Comparison of ENCODE assay signal across 11 cellular contexts in the genomic region with DNA sequence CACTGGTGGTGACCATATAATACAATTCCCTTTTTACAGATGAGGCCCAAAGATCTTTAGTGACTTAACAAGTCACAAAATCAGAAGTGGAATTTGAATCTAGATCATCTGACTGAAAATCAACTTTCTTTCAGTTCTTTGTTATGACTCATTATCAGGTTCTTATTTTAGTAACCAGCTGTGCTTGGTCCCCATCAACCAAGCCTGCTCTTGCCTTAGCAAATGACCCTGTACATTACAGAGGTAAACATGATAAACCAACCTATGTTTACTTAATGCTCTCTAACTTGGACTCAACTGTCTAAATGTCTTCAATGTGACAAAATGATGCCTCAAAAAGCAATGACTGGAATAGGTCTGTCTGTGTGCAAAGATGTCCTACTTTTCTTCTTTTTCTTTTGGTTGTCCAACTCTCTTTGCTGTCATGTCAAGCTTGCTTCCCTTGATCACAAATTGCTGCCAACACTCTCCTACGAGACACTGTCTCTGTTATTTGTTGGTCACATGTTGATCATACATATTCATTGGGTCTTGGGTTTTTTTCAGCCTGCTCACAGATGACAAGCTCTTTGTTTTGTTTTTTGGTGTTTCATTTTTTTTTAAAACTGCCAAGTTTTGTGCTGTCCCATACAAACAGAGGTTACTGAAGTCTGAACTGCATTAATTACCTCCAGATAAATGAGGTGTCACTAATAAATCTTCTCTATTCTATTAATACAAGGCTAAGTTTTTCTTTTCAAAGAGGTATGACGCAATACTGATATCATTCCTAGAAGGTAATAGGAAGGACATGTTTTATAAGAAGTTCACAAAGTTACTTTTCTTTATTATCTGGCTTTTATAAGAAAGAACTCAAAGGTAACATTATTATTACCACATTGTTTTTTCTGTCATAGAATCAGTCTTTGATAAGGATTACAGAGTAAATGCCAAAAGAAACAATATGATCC.
A peak's percentile ranks its signal among the peaks of the same experiment; 100 is the strongest.
DNase-seq lines count a peak whose midpoint lies in the region; ATAC-seq, FAIRE-seq and TF ChIP-seq lines count a peak whose summit lies in the region.
"Had no signal": no experiment of that assay in that cellular context is flagged by ENCODE, and none has a peak within 500 bp of the region (broad histone marks: within the 10 kb centered on the region; RNA-seq: fewer than 3 reads in every experiment).

No MANE protein-coding gene starts in this region.

- H2AFZ ChIP-seq in keratinocyte (ENCODE audit: control insufficient read depth, low read length) = no peak overlapping the region

- no peaks in the 10 kb centered on the region for H3K79me2 ChIP-seq in keratinocyte (ENCODE audit: control insufficient read depth, insufficient read depth, low read length)

- no peaks in the 10 kb centered on the region for H3K9me3 ChIP-seq in keratinocyte (ENCODE audit: control insufficient read depth, low read depth, low read length)
- no peaks in the 10 kb centered on the region; the same call in 1 of the 2 replicates for H3K9me3 ChIP-seq in HAP-1

- no peaks in the 10 kb centered on the region for H3K36me3 ChIP-seq in keratinocyte (ENCODE audit: control insufficient read depth in 2 of 2, extremely low read depth in 1 of 2, insufficient read depth in 2 of 2, low read length in 2 of 2)
- H3K36me3 ChIP-seq in H7 (replicated peaks; ENCODE audit: control insufficient read depth, insufficient read depth, low read length) = no peaks in the 10 kb centered on the region; the same call in 1 of the 2 replicates
- H3K36me3 ChIP-seq in HAP-1 (replicated peaks) = no peaks in the 10 kb centered on the region

- peak; percentile 49 for FAIRE-seq in keratinocyte (lab: Jason Lieb, UNC)

- H3K27me3 ChIP-seq in keratinocyte (ENCODE audit: control insufficient read depth, extremely low read depth, insufficient read depth, low read length) (no peaks in the 10 kb centered on the region), H7 (ENCODE audit: control insufficient read depth, insufficient read depth, low read length) (no peaks in the 10 kb centered on the region), HAP-1 (ENCODE audit: low read depth) (no peaks in the 10 kb centered on the region)
- H3K27me3 ChIP-seq: MG63 had no signal

- H3K9ac ChIP-seq in keratinocyte (ENCODE audit: control insufficient read depth, extremely low read depth, insufficient read depth, low read length) = no peak overlapping the region

- no peak overlapping the region for H3K4me2 ChIP-seq in keratinocyte (ENCODE audit: control insufficient read depth, extremely low read depth, insufficient read depth, low read depth, low read length)

- DNase-seq in keratinocyte (ENCODE audit: low read depth, low spot score) (no peak), NCI-H1436 (lab: John Stamatoyannopoulos, UW) (no peak), H7 (no peak), NCI-H2107 treated with DMSO at 0.1 percent for 48 hours (lab: John Stamatoyannopoulos, UW; ENCODE audit: unreplicated experiment) (no peak), HAP-1 (ENCODE audit: low spot score in 2 of 2) (no peak)
- DNase-seq: glutamatergic neuron, MG63, psoas muscle had no signal

- dilution Hi-C loops in keratinocyte (cut with MboI; ENCODE audit: extremely low pct_ligation_motif_present, low sequenced_read_pairs) = no loop called here

- no peak for TF ChIP-seq CTCF in keratinocyte (optimal IDR thresholded peaks at IDR 0.05 in 1 of 3, IDR thresholded peaks at IDR 0.05 in 1 of 3, conservative IDR thresholded peaks at IDR 0.05 in 1 of 3; ENCODE audit: extremely low read depth in 1 of 3, insufficient read depth in 2 of 3, low read length in 3 of 3)

- no peak overlapping the region for H3K4me3 ChIP-seq in keratinocyte (ENCODE audit: control insufficient read depth in 2 of 3, extremely low read depth in 1 of 3, insufficient read depth in 2 of 3, low read depth in 1 of 3, low read length in 3 of 3)
- H3K4me3 ChIP-seq in H7 (ENCODE audit: insufficient read depth, low read depth, low read length) = no peak overlapping the region
- H3K4me3 ChIP-seq in HAP-1 = no peak overlapping the region
- H3K4me3 ChIP-seq: MG63, psoas muscle had no signal

- H3K4me1 ChIP-seq in keratinocyte (ENCODE audit: control insufficient read depth, extremely low read depth, insufficient read depth, low read length) = no peaks in the 10 kb centered on the region
- no peaks in the 10 kb centered on the region for H3K4me1 ChIP-seq in HAP-1

- peak; percentile 98 for ATAC-seq in GM18868 (IDR thresholded peaks at IDR 0.05; ENCODE audit: unreplicated experiment)
- peak; percentile 97 for ATAC-seq in GM21576 (IDR thresholded peaks at IDR 0.05; ENCODE audit: unreplicated experiment)
- peak; percentile 96 for ATAC-seq in HG03432 (IDR thresholded peaks at IDR 0.05; ENCODE audit: unreplicated experiment)

- H3K27ac ChIP-seq in keratinocyte (ENCODE audit: control insufficient read depth, insufficient read depth, low read length) = no peak overlapping the region
- H3K27ac ChIP-seq: psoas muscle had no signal

- H4K20me1 ChIP-seq in keratinocyte (ENCODE audit: control insufficient read depth, extremely low read depth, insufficient read depth, low read length) = no peaks in the 10 kb centered on the region

- no peaks in the 10 kb centered on the region for H3K9me1 ChIP-seq in keratinocyte (ENCODE audit: control insufficient read depth, extremely low read depth, insufficient read depth, low read length)

- in situ Hi-C loops in HAP-1 (cut with MboI; ENCODE audit: low sequenced_read_pairs) = no loop called here
